Comparison of ENCODE assay signal across 1 cellular context in the genomic region with DNA sequence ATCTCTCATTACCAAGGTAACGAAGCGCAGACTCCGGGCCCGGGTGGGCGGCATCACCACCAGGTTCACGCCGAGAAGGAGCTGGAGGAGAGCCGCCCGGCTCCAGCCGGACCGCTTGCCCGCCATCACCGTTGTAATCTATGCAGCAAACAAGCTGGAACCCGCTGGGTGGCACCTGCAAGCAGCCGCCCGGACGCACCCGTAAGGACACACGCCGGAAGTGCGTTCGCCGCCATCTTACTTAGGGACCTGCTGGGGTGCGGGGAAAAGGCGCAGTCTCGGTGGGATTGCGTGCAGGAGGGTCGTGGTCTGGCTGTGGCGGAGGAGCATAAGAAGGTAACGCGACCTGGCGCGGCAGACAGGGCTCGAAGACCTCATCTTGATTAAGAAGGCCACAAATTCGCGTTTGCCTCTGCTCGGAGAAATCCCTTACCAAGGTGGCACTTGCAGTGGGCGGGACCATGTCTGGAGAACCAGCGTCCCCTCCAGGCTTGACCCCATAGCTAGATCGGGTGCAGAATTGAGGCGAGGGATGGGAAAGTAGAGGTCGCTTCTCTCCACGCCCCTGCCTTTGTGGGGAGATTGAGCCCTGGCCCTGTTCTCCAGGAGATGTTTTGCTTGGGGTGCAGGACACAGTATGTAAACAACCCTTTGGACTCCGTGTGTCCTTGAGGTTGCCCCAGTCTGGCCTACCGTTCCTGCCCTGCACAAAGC.
TF ChIP-seq lines count a peak whose summit lies in the region.

A gene with protein sequence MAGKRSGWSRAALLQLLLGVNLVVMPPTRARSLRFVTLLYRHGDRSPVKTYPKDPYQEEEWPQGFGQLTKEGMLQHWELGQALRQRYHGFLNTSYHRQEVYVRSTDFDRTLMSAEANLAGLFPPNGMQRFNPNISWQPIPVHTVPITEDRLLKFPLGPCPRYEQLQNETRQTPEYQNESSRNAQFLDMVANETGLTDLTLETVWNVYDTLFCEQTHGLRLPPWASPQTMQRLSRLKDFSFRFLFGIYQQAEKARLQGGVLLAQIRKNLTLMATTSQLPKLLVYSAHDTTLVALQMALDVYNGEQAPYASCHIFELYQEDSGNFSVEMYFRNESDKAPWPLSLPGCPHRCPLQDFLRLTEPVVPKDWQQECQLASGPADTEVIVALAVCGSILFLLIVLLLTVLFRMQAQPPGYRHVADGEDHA (minus strand): TSS at position 151 of the 714 bp plus-strand sequence. CDS start 25 bp downstream, at position 126.

TF ChIP-seq in HepG2, 621 proteins besides CTCF, POLR2A, EP300 and RAD21 (continued from another document and continues in another):
- TF ChIP-seq, protein P1, sequence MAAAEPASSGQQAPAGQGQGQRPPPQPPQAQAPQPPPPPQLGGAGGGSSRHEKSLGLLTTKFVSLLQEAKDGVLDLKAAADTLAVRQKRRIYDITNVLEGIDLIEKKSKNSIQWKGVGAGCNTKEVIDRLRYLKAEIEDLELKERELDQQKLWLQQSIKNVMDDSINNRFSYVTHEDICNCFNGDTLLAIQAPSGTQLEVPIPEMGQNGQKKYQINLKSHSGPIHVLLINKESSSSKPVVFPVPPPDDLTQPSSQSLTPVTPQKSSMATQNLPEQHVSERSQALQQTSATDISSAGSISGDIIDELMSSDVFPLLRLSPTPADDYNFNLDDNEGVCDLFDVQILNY (CRISPR knock-in tag; conservative IDR thresholded peaks at IDR 0.05) = peak; percentile 57; the same call in 1 of the 2 replicates
- TF ChIP-seq, protein P2, sequence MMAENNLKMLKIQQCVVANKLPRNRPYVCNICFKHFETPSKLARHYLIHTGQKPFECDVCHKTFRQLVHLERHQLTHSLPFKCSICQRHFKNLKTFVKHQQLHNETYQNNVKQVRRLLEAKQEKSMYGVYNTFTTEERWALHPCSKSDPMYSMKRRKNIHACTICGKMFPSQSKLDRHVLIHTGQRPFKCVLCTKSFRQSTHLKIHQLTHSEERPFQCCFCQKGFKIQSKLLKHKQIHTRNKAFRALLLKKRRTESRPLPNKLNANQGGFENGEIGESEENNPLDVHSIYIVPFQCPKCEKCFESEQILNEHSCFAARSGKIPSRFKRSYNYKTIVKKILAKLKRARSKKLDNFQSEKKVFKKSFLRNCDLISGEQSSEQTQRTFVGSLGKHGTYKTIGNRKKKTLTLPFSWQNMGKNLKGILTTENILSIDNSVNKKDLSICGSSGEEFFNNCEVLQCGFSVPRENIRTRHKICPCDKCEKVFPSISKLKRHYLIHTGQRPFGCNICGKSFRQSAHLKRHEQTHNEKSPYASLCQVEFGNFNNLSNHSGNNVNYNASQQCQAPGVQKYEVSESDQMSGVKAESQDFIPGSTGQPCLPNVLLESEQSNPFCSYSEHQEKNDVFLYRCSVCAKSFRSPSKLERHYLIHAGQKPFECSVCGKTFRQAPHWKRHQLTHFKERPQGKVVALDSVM (CRISPR knock-in tag; IDR thresholded peaks at IDR 0.05) = peak; percentile 73
- TF ChIP-seq ZNF614 (CRISPR knock-in tag; IDR thresholded peaks at IDR 0.05; ENCODE audit: borderline replicate concordance) (peak; percentile 93), ZSCAN12 (CRISPR knock-in tag; IDR thresholded peaks at IDR 0.05) (peak; percentile 89; the same call in 1 of the 2 replicates), TARDBP (CRISPR knock-in tag; IDR thresholded peaks at IDR 0.05) (peak; percentile 81), NFYC (CRISPR knock-in tag; IDR thresholded peaks at IDR 0.05) (no peak), ZNF136 (CRISPR knock-in tag; IDR thresholded peaks at IDR 0.05; ENCODE audit: low read depth) (peak; percentile 89; the same call in 1 of the 2 replicates), CBX2 (IDR thresholded peaks at IDR 0.05; ENCODE audit: low read depth, low read length) (no peak), CBX2 (CRISPR knock-in tag; IDR thresholded peaks at IDR 0.05; ENCODE audit: low read depth) (peak; percentile 67; the same call in 1 of the 2 replicates), CENPX (CRISPR knock-in tag; IDR thresholded peaks at IDR 0.05) (no peak), MAFK (conservative IDR thresholded peaks at IDR 0.05 in 1 of 2, IDR thresholded peaks at IDR 0.05 in 1 of 2; ENCODE audit: low read length in 2 of 2) (no peak), ZNF251 (CRISPR knock-in tag; IDR thresholded peaks at IDR 0.05) (no peak), ZNF12 (CRISPR knock-in tag; IDR thresholded peaks at IDR 0.05) (peak; percentile 81), ZFY (CRISPR knock-in tag; IDR thresholded peaks at IDR 0.05) (peak; percentile 83), ZNF3 (CRISPR knock-in tag; IDR thresholded peaks at IDR 0.05) (no peak; the same call in none of the 2 replicates), ZNF724P (CRISPR knock-in tag; IDR thresholded peaks at IDR 0.05; ENCODE audit: borderline replicate concordance) (no peak), ZNF781 (CRISPR knock-in tag; IDR thresholded peaks at IDR 0.05; ENCODE audit: borderline replicate concordance, not compliant biosample characterization) (peak; percentile 72), RBAK (CRISPR knock-in tag; IDR thresholded peaks at IDR 0.05) (no peak), ZNF331 (CRISPR knock-in tag; IDR thresholded peaks at IDR 0.05) (peak; percentile 94), ZNF143 (CRISPR knock-in tag; IDR thresholded peaks at IDR 0.05) (peak; percentile 79)
- TF ChIP-seq, protein P3, sequence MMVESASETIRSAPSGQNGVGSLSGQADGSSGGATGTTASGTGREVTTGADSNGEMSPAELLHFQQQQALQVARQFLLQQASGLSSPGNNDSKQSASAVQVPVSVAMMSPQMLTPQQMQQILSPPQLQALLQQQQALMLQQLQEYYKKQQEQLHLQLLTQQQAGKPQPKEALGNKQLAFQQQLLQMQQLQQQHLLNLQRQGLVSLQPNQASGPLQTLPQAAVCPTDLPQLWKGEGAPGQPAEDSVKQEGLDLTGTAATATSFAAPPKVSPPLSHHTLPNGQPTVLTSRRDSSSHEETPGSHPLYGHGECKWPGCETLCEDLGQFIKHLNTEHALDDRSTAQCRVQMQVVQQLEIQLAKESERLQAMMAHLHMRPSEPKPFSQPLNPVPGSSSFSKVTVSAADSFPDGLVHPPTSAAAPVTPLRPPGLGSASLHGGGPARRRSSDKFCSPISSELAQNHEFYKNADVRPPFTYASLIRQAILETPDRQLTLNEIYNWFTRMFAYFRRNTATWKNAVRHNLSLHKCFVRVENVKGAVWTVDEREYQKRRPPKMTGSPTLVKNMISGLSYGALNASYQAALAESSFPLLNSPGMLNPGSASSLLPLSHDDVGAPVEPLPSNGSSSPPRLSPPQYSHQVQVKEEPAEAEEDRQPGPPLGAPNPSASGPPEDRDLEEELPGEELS (CRISPR knock-in tag; IDR thresholded peaks at IDR 0.05) = peak; percentile 55
- TF ChIP-seq, protein P4, sequence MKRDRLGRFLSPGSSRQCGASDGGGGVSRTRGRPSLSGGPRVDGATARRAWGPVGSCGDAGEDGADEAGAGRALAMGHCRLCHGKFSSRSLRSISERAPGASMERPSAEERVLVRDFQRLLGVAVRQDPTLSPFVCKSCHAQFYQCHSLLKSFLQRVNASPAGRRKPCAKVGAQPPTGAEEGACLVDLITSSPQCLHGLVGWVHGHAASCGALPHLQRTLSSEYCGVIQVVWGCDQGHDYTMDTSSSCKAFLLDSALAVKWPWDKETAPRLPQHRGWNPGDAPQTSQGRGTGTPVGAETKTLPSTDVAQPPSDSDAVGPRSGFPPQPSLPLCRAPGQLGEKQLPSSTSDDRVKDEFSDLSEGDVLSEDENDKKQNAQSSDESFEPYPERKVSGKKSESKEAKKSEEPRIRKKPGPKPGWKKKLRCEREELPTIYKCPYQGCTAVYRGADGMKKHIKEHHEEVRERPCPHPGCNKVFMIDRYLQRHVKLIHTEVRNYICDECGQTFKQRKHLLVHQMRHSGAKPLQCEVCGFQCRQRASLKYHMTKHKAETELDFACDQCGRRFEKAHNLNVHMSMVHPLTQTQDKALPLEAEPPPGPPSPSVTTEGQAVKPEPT (CRISPR knock-in tag; IDR thresholded peaks at IDR 0.05; ENCODE audit: low read depth) = peak; percentile 51; the same call in 1 of the 2 replicates
- TF ChIP-seq, protein P5, sequence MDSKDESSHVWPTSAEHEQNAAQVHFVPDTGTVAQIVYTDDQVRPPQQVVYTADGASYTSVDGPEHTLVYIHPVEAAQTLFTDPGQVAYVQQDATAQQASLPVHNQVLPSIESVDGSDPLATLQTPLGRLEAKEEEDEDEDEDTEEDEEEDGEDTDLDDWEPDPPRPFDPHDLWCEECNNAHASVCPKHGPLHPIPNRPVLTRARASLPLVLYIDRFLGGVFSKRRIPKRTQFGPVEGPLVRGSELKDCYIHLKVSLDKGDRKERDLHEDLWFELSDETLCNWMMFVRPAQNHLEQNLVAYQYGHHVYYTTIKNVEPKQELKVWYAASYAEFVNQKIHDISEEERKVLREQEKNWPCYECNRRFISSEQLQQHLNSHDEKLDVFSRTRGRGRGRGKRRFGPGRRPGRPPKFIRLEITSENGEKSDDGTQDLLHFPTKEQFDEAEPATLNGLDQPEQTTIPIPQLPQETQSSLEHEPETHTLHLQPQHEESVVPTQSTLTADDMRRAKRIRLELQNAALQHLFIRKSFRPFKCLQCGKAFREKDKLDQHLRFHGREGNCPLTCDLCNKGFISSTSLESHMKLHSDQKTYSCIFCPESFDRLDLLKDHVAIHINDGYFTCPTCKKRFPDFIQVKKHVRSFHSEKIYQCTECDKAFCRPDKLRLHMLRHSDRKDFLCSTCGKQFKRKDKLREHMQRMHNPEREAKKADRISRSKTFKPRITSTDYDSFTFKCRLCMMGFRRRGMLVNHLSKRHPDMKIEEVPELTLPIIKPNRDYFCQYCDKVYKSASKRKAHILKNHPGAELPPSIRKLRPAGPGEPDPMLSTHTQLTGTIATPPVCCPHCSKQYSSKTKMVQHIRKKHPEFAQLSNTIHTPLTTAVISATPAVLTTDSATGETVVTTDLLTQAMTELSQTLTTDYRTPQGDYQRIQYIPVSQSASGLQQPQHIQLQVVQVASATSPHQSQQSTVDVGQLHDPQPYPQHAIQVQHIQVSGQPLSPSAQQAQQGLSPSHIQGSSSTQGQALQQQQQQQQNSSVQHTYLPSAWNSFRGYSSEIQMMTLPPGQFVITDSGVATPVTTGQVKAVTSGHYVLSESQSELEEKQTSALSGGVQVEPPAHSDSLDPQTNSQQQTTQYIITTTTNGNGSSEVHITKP (CRISPR knock-in tag; IDR thresholded peaks at IDR 0.05; ENCODE audit: low read depth) = peak; percentile 90
- TF ChIP-seq, protein P6, sequence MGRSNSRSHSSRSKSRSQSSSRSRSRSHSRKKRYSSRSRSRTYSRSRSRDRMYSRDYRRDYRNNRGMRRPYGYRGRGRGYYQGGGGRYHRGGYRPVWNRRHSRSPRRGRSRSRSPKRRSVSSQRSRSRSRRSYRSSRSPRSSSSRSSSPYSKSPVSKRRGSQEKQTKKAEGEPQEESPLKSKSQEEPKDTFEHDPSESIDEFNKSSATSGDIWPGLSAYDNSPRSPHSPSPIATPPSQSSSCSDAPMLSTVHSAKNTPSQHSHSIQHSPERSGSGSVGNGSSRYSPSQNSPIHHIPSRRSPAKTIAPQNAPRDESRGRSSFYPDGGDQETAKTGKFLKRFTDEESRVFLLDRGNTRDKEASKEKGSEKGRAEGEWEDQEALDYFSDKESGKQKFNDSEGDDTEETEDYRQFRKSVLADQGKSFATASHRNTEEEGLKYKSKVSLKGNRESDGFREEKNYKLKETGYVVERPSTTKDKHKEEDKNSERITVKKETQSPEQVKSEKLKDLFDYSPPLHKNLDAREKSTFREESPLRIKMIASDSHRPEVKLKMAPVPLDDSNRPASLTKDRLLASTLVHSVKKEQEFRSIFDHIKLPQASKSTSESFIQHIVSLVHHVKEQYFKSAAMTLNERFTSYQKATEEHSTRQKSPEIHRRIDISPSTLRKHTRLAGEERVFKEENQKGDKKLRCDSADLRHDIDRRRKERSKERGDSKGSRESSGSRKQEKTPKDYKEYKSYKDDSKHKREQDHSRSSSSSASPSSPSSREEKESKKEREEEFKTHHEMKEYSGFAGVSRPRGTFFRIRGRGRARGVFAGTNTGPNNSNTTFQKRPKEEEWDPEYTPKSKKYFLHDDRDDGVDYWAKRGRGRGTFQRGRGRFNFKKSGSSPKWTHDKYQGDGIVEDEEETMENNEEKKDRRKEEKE (IDR thresholded peaks at IDR 0.05) = no peak
- TF ChIP-seq, protein P7, sequence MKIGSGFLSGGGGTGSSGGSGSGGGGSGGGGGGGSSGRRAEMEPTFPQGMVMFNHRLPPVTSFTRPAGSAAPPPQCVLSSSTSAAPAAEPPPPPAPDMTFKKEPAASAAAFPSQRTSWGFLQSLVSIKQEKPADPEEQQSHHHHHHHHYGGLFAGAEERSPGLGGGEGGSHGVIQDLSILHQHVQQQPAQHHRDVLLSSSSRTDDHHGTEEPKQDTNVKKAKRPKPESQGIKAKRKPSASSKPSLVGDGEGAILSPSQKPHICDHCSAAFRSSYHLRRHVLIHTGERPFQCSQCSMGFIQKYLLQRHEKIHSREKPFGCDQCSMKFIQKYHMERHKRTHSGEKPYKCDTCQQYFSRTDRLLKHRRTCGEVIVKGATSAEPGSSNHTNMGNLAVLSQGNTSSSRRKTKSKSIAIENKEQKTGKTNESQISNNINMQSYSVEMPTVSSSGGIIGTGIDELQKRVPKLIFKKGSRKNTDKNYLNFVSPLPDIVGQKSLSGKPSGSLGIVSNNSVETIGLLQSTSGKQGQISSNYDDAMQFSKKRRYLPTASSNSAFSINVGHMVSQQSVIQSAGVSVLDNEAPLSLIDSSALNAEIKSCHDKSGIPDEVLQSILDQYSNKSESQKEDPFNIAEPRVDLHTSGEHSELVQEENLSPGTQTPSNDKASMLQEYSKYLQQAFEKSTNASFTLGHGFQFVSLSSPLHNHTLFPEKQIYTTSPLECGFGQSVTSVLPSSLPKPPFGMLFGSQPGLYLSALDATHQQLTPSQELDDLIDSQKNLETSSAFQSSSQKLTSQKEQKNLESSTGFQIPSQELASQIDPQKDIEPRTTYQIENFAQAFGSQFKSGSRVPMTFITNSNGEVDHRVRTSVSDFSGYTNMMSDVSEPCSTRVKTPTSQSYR (CRISPR knock-in tag; IDR thresholded peaks at IDR 0.05; ENCODE audit: borderline replicate concordance) = peak; percentile 73
- TF ChIP-seq, protein P8, sequence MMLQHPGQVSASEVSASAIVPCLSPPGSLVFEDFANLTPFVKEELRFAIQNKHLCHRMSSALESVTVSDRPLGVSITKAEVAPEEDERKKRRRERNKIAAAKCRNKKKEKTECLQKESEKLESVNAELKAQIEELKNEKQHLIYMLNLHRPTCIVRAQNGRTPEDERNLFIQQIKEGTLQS (CRISPR knock-in tag; IDR thresholded peaks at IDR 0.05) = peak; percentile 35; the same call in 1 of the 2 replicates
- TF ChIP-seq, protein P9, sequence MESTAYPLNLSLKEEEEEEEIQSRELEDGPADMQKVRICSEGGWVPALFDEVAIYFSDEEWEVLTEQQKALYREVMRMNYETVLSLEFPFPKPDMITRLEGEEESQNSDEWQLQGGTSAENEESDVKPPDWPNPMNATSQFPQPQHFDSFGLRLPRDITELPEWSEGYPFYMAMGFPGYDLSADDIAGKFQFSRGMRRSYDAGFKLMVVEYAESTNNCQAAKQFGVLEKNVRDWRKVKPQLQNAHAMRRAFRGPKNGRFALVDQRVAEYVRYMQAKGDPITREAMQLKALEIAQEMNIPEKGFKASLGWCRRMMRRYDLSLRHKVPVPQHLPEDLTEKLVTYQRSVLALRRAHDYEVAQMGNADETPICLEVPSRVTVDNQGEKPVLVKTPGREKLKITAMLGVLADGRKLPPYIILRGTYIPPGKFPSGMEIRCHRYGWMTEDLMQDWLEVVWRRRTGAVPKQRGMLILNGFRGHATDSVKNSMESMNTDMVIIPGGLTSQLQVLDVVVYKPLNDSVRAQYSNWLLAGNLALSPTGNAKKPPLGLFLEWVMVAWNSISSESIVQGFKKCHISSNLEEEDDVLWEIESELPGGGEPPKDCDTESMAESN (CRISPR knock-in tag; conservative IDR thresholded peaks at IDR 0.05) = peak; percentile 88
- TF ChIP-seq, protein P10, sequence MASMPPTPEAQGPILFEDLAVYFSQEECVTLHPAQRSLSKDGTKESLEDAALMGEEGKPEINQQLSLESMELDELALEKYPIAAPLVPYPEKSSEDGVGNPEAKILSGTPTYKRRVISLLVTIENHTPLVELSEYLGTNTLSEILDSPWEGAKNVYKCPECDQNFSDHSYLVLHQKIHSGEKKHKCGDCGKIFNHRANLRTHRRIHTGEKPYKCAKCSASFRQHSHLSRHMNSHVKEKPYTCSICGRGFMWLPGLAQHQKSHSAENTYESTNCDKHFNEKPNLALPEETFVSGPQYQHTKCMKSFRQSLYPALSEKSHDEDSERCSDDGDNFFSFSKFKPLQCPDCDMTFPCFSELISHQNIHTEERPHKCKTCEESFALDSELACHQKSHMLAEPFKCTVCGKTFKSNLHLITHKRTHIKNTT (CRISPR knock-in tag; IDR thresholded peaks at IDR 0.05) = no peak
